Comparison of ENCODE assay signal across 30 cellular contexts in genomic region chr6:152854086-152854795, GRCh38.
"Had no signal": no experiment of that assay in that cellular context is flagged by ENCODE, and none has a peak within 500 bp of the region (broad histone marks: within the 10 kb centered on the region; RNA-seq: fewer than 3 reads in every experiment).

No MANE protein-coding gene starts in this region.

- H3K36me3 ChIP-seq: MG63, SJCRH30 had no signal

- H3K4me1 ChIP-seq: SJCRH30 had no signal

- H2AFZ ChIP-seq: PC-9 had no signal

- H3K4me2 ChIP-seq: PC-9 had no signal

- H3K4me3 ChIP-seq: MG63, PC-9, SJCRH30 had no signal

- H3K27me3 ChIP-seq: MG63, SJCRH30 had no signal

- H3K27ac ChIP-seq: PC-9, RWPE1, SJCRH30 had no signal

- ATAC-seq: Panc1, Right ventricle myocardium inferior had no signal

- H3K4me3 Mint-ChIP-seq: T-helper 1 cell treated with Interleukin-12 subunit alpha and Interleukin-12 subunit beta and Interleukin-4 antibody, amounts not matched to agents 30 μg/mL and 1 μg/mL, for 36 hours had no signal

- H3K27ac Mint-ChIP-seq: T-helper 1 cell treated with Interleukin-12 subunit alpha and Interleukin-12 subunit beta and Interleukin-4 antibody, amounts not matched to agents 30 μg/mL and 1 μg/mL, for 36 hours had no signal

- DNase-seq: Karpas-422, KG1, MG63, MV-4-11, NCI-H1092, NCI-H1105, NCI-H1417 treated with DMSO at 0.1 percent for 48 hours, NCI-H1436 treated with DMSO at 0.1 percent for 48 hours, NCI-H1694 treated with DMSO at 0.1 percent for 48 hours, NCI-H187 treated with DMSO at 0.1 percent for 48 hours, NCI-H2029, NCI-H2081, NCI-H2171 treated with DMSO at 0.1 percent for 48 hours, NCI-H226, NCI-H446 treated with DMSO at 0.1 percent for 48 hours, NCI-H510A, NCI-H526, NCI-H69, NCI-H748 treated with DMSO at 0.1 percent for 48 hours, NCI-H82, PC-9, SHP77, SIG-M5, SJCRH30, SW 1271, T-helper 1 cell had no signal

- H3K9me3 ChIP-seq: MG63, SJCRH30 had no signal

- H3K9me3 Mint-ChIP-seq: T-helper 1 cell treated with Interleukin-12 subunit alpha and Interleukin-12 subunit beta and Interleukin-4 antibody, amounts not matched to agents 30 μg/mL and 1 μg/mL, for 36 hours had no signal
